ENCODE assay signal across 14 cellular contexts in genomic region chr15:99985878-99986277, GRCh38.
"Had no signal": no experiment of that assay in that cellular context is flagged by ENCODE, and none has a peak within 500 bp of the region (broad histone marks: within the 10 kb centered on the region; RNA-seq: fewer than 3 reads in every experiment).

No MANE protein-coding gene starts in this region.

- H3K27ac Mint-ChIP-seq: immature natural killer cell had no signal

- H3K4me3 ChIP-seq: breast epithelium, heart left ventricle, ovary, sigmoid colon, stomach, thyroid gland, vagina had no signal

- H3K36me3 ChIP-seq: breast epithelium, heart left ventricle, ovary, sigmoid colon, thyroid gland, vagina had no signal

- DNase-seq: activated naive CD4-positive, alpha-beta T cell; endodermal cell; immature natural killer cell; left colon; ovary; sigmoid colon; stimulated activated CD4-positive, alpha-beta T cell treated with anti-CD3 and anti-CD28 coated beads, Interleukin-2, amount 100 ng/mL, for 24 hours; stomach; T1000; thyroid gland had no signal

- H3K4me1 Mint-ChIP-seq: immature natural killer cell had no signal

- H3K4me3 Mint-ChIP-seq: endodermal cell, immature natural killer cell had no signal

- H3K9me3 ChIP-seq: breast epithelium, ovary, sigmoid colon, thyroid gland, vagina had no signal

- H3K27ac ChIP-seq: breast epithelium, heart left ventricle, ovary, stomach, thyroid gland, vagina had no signal

- H3K4me1 ChIP-seq: breast epithelium, stomach, vagina had no signal

- H3K27me3 ChIP-seq: breast epithelium, heart left ventricle, ovary, sigmoid colon, stomach, thyroid gland, vagina had no signal

- ATAC-seq: activated CD4-positive, CD25-positive, alpha-beta regulatory T cell treated with anti-CD3 and anti-CD28 coated beads, Interleukin-2, amount 50 U/mL, for 24 hours; heart left ventricle; left colon had no signal
